ENCODE assay signal across 8 cellular contexts in the genomic region with DNA sequence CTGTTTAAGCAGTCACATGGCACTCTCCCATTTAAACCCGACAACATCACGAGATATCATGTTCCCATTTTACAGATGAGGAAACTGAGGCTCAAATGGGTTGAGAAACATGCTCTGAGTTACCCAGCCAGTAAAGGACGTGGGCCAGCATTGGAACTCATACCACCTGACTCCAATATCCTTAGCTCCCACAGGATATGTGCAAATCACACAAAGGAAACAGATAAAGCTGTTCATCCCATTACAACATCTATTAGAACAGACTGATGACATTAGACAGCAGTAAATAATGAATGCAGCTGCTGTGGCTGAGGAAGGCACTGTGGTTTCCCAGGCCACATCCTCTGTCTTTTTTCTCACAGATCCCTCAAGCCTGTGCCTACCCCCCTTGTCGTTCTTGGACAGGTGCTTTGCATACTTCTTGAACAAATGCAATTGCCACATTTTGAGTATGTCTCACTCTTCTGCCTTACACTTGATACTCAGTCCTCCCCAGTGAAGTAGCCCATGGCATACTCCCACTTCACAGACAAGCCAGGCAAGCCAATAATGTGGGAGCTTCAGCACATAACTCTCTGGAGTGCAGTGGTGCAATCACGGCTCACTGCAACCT. TPM values are rescaled to one million over a fixed set of nuclear protein-coding genes. Genes with fewer than 3 reads are reported as not detected.
A peak's percentile ranks its signal among the peaks of the same experiment; 100 is the strongest.
DNase-seq lines count a peak whose midpoint lies in the region; ATAC-seq, FAIRE-seq and TF ChIP-seq lines count a peak whose summit lies in the region.

No MANE protein-coding gene starts in this region.

- H3K9me3 ChIP-seq in WERI-Rb-1 (ENCODE audit: severe bottlenecking): no peaks in the 10 kb centered on the region

- peak; percentile 89 for FAIRE-seq in GM12892 (lab: Jason Lieb, UNC)

- no peaks in the 10 kb centered on the region for H3K27me3 ChIP-seq in WERI-Rb-1 (ENCODE audit: insufficient read depth, low read depth, severe bottlenecking)

- H3K4me3 ChIP-seq in Jurkat, Clone E6-1 (ENCODE audit: low read length): peak overlapping the region; percentile 33
- no peak overlapping the region for H3K4me3 ChIP-seq in fibroblast of pulmonary artery (replicated peaks; ENCODE audit: low read depth, low read length)
- H3K4me3 ChIP-seq in WERI-Rb-1 (ENCODE audit: low read depth, low read length): no peak overlapping the region

- H3K27ac ChIP-seq in WERI-Rb-1: no peak overlapping the region

- TF ChIP-seq CTCF in fibroblast of pulmonary artery (IDR thresholded peaks at IDR 0.05; ENCODE audit: low read length, missing control alignments) (no peak), WERI-Rb-1 (IDR thresholded peaks at IDR 0.05; ENCODE audit: low read depth, low read length) (no peak)

- ATAC-seq in GM21515 (IDR thresholded peaks at IDR 0.05; ENCODE audit: unreplicated experiment): peak; percentile 99

- DNase-seq in GM12892 (ENCODE audit: insufficient read length): peak; percentile 31
- DNase-seq in Jurkat, Clone E6-1 (ENCODE audit: low read depth, low spot score): peak; percentile 97
- DNase-seq in fibroblast of pulmonary artery (ENCODE audit: low read depth): peak; percentile 53
- no peak for DNase-seq in NCI-H69 (lab: John Stamatoyannopoulos, UW)
- no peak for DNase-seq in COLO668 (lab: John Stamatoyannopoulos, UW; ENCODE audit: unreplicated experiment)
- DNase-seq in WERI-Rb-1: no peak
- DNase-seq in stimulated activated CD4-positive, alpha-beta T cell treated with anti-CD3 and anti-CD28 coated beads, Interleukin-2, amount 100 ng/mL, for 24 hours: no peak

- no peaks in the 10 kb centered on the region for H3K36me3 ChIP-seq in WERI-Rb-1

- TF ChIP-seq POLR2A in GM12892 (IDR thresholded peaks at IDR 0.05; ENCODE audit: low read depth, low read length): no peak

RNA-seq across cellular contexts. Expression of a gene that starts 17.7 kb away (rescaled TPM):
- 0.47 TPM for polyA plus RNA-seq in GM12892 (2012; ENCODE audit: missing spikeins)
- 9.7 TPM for polyA plus RNA-seq in Jurkat, Clone E6-1 (2012; ENCODE audit: insufficient read depth, insufficient read length)

Comparison
In these comparisons a context has a peak if more than half of its experiments do, and no peak if none do; other contexts are left out.
1. DNase-seq: peak in GM12892 (single experiment), Jurkat, Clone E6-1 (single experiment) and fibroblast of pulmonary artery (single experiment); none in NCI-H69 (single experiment), COLO668 (single experiment), WERI-Rb-1 (single experiment) and stimulated activated CD4-positive, alpha-beta T cell treated with anti-CD3 and anti-CD28 coated beads, Interleukin-2, amount 100 ng/mL, for 24 hours (0 of 2).